Comparison of ENCODE assay signal across 10 cellular contexts in genomic region chr2:71454221-71455010, GRCh38. TPM values are rescaled to one million over a fixed set of nuclear protein-coding genes. Genes with fewer than 3 reads are reported as not detected.
A peak's percentile ranks its signal among the peaks of the same experiment; 100 is the strongest.
DNase-seq lines count a peak whose midpoint lies in the region; ATAC-seq, FAIRE-seq and TF ChIP-seq lines count a peak whose summit lies in the region.
"Had no signal": no experiment of that assay in that cellular context is flagged by ENCODE, and none has a peak within 500 bp of the region (broad histone marks: within the 10 kb centered on the region; RNA-seq: fewer than 3 reads in every experiment).

No MANE protein-coding gene starts in this region.

- H3K36me3 ChIP-seq in endodermal cell (ENCODE audit: control insufficient read depth, insufficient read depth, low read length) (no peaks in the 10 kb centered on the region), tibial nerve (no peaks in the 10 kb centered on the region)

- peaks cover 44% of the 10 kb centered on the region for H3K27me3 Mint-ChIP-seq in activated CD4-positive, alpha-beta T cell treated with anti-CD3 and anti-CD28 coated beads, Interleukin-2, amount 10 ng/mL, durations not matched to agents 24 days and 14 days
- peaks cover 40% of the 10 kb centered on the region for H3K27me3 Mint-ChIP-seq in activated CD4-positive, alpha-beta T cell treated with anti-CD3 and anti-CD28 coated beads, Interleukin-2, amount 10 ng/mL, durations not matched to agents 7 days and 5 days
- H3K27me3 Mint-ChIP-seq in endodermal cell (ENCODE audit: insufficient read depth) = peaks cover 50% of the 10 kb centered on the region

- H3K4me3 Mint-ChIP-seq in activated CD4-positive, alpha-beta T cell treated with anti-CD3 and anti-CD28 coated beads, Interleukin-2, amount 10 ng/mL, durations not matched to agents 24 days and 14 days = peak overlapping the region; percentile 42
- H3K4me3 Mint-ChIP-seq in activated CD4-positive, alpha-beta T cell treated with anti-CD3 and anti-CD28 coated beads, Interleukin-2, amount 10 ng/mL, durations not matched to agents 7 days and 5 days = no peak overlapping the region
- peak overlapping the region; percentile 59 for H3K4me3 Mint-ChIP-seq in endodermal cell

- H3K9me3 Mint-ChIP-seq in activated CD4-positive, alpha-beta T cell treated with anti-CD3 and anti-CD28 coated beads, Interleukin-2, amount 10 ng/mL, durations not matched to agents 24 days and 14 days = no peaks in the 10 kb centered on the region
- H3K9me3 Mint-ChIP-seq in activated CD4-positive, alpha-beta T cell treated with anti-CD3 and anti-CD28 coated beads, Interleukin-2, amount 10 ng/mL, durations not matched to agents 7 days and 5 days = no peaks in the 10 kb centered on the region
- H3K9me3 Mint-ChIP-seq in endodermal cell = no peaks in the 10 kb centered on the region

- peaks cover 21% of the 10 kb centered on the region for H3K4me1 Mint-ChIP-seq in activated CD4-positive, alpha-beta T cell treated with anti-CD3 and anti-CD28 coated beads, Interleukin-2, amount 10 ng/mL, durations not matched to agents 24 days and 14 days
- peaks cover 22% of the 10 kb centered on the region for H3K4me1 Mint-ChIP-seq in activated CD4-positive, alpha-beta T cell treated with anti-CD3 and anti-CD28 coated beads, Interleukin-2, amount 10 ng/mL, durations not matched to agents 7 days and 5 days
- peaks cover 17% of the 10 kb centered on the region for H3K4me1 Mint-ChIP-seq in endodermal cell

- H3K9me3 ChIP-seq in endodermal cell (ENCODE audit: control insufficient read depth, low read length) (no peaks in the 10 kb centered on the region), mononuclear cell (ENCODE audit: low read depth, low read length) (no peaks in the 10 kb centered on the region), tibial nerve (no peaks in the 10 kb centered on the region)

- H3K4me1 ChIP-seq in endodermal cell (ENCODE audit: control insufficient read depth, insufficient read depth, low read length) (peaks cover 3% of the 10 kb centered on the region), mononuclear cell (ENCODE audit: insufficient read depth, low read length) (peaks cover 83% of the 10 kb centered on the region), tibial nerve (peaks cover 0 to 40% (median 17%) of the 10 kb centered on the region in 4 donors)

- H3K9ac ChIP-seq in endodermal cell (ENCODE audit: extremely low read depth, low read length, poor library complexity, severe bottlenecking) = no peak overlapping the region

- WGBS in endodermal cell (ENCODE audit: insufficient coverage in 1 of 2, insufficient read length in 1 of 2), 2 experiments = 57 to 71% methylated on average over 12 to 17 of the region's 17 CpGs
- WGBS in tibial nerve, 2 donors = 33 to 47% methylated on average over 14 to 17 of the region's 17 CpGs

- no peak overlapping the region for H3K27ac ChIP-seq in endodermal cell (ENCODE audit: low read depth, low read length)
- no peak overlapping the region for H3K27ac ChIP-seq in tibial nerve
- H3K27ac ChIP-seq: SK-N-MC had no signal

- FAIRE-seq in GM12891 (lab: Jason Lieb, UNC) = no peak
- FAIRE-seq: small intestine had no signal

- no peak for ATAC-seq in GM18907 (IDR thresholded peaks at IDR 0.05; ENCODE audit: unreplicated experiment)

- peak overlapping the region; percentile 77 for H3K4me3 ChIP-seq in endodermal cell (ENCODE audit: low read length)
- peak overlapping the region; percentile 47 for H3K4me3 ChIP-seq in mononuclear cell (ENCODE audit: low read length)
- H3K4me3 ChIP-seq in tibial nerve = peak overlapping the region; percentile 22 to 52 (median 43)

- POLR2A ChIA-PET in activated CD4-positive, alpha-beta T cell treated with anti-CD3 and anti-CD28 coated beads, Interleukin-2, amount 10 ng/mL, durations not matched to agents 7 days and 5 days (lab: Charles Lee) = no interaction called here

- H3K36me3 Mint-ChIP-seq in activated CD4-positive, alpha-beta T cell treated with anti-CD3 and anti-CD28 coated beads, Interleukin-2, amount 10 ng/mL, durations not matched to agents 24 days and 14 days (ENCODE audit: low read depth) = no peaks in the 10 kb centered on the region
- no peaks in the 10 kb centered on the region for H3K36me3 Mint-ChIP-seq in activated CD4-positive, alpha-beta T cell treated with anti-CD3 and anti-CD28 coated beads, Interleukin-2, amount 10 ng/mL, durations not matched to agents 7 days and 5 days (ENCODE audit: low read depth)
- H3K36me3 Mint-ChIP-seq in endodermal cell (ENCODE audit: low read depth) = no peaks in the 10 kb centered on the region

- CTCF ChIA-PET in activated CD4-positive, alpha-beta T cell treated with anti-CD3 and anti-CD28 coated beads, Interleukin-2, amount 10 ng/mL, durations not matched to agents 7 days and 5 days (lab: Charles Lee) = interaction anchor here (1.2 to 1.5 kb wide), 2 partner anchors 9 to 98 kb away, joined by 3 to 4 read pairs; no protein-coding TSS in a partner anchor

- DNase-seq in activated CD4-positive, alpha-beta T cell treated with anti-CD3 and anti-CD28 coated beads, Interleukin-2, amount 10 ng/mL, durations not matched to agents 24 days and 14 days = no peak
- no peak for DNase-seq in activated CD4-positive, alpha-beta T cell treated with anti-CD3 and anti-CD28 coated beads, Interleukin-2, amount 10 ng/mL, durations not matched to agents 7 days and 5 days
- DNase-seq in endodermal cell = peak; percentile 79
- no peak for DNase-seq in tibial nerve (ENCODE audit: low spot score in 2 of 2)
- DNase-seq in GM12891 (ENCODE audit: insufficient read length, low spot score) = no peak
- no peak for DNase-seq in NCI-H2171 (lab: John Stamatoyannopoulos, UW)
- DNase-seq: small intestine had no signal

- intact Hi-C loops in activated CD4-positive, alpha-beta T cell treated with anti-CD3 and anti-CD28 coated beads, Interleukin-2, amount 10 ng/mL, durations not matched to agents 24 days and 14 days (cut with micrococcal nuclease) = no loop called here

- H3K27ac Mint-ChIP-seq in activated CD4-positive, alpha-beta T cell treated with anti-CD3 and anti-CD28 coated beads, Interleukin-2, amount 10 ng/mL, durations not matched to agents 24 days and 14 days = no peak overlapping the region
- H3K27ac Mint-ChIP-seq in activated CD4-positive, alpha-beta T cell treated with anti-CD3 and anti-CD28 coated beads, Interleukin-2, amount 10 ng/mL, durations not matched to agents 7 days and 5 days = no peak overlapping the region
- H3K27ac Mint-ChIP-seq in endodermal cell = no peak overlapping the region

- peaks cover 19% of the 10 kb centered on the region for H3K27me3 ChIP-seq in endodermal cell (ENCODE audit: control insufficient read depth, insufficient read depth, low read length, poor library complexity, severe bottlenecking)
- no peaks in the 10 kb centered on the region for H3K27me3 ChIP-seq in mononuclear cell (ENCODE audit: insufficient read depth, low read length)
- peaks cover 0 to 28% of the 10 kb centered on the region in 2 donors for H3K27me3 ChIP-seq in tibial nerve

- peak; percentile 40 for TF ChIP-seq CTCF in endodermal cell (conservative IDR thresholded peaks at IDR 0.05)
- TF ChIP-seq CTCF in tibial nerve (IDR thresholded peaks at IDR 0.05) = no peak

- no peak for TF ChIP-seq POLR2A in tibial nerve (IDR thresholded peaks at IDR 0.05)
- TF ChIP-seq POLR2A in GM12891 (IDR thresholded peaks at IDR 0.05; ENCODE audit: low read depth, low read length) = no peak

- no peak for TF ChIP-seq EP300 in tibial nerve (IDR thresholded peaks at IDR 0.05)

TF ChIP-seq in GM12891, 5 proteins besides CTCF, POLR2A, EP300 and RAD21:
- no peak for TF ChIP-seq POU2F2 (IDR thresholded peaks at IDR 0.05; ENCODE audit: low read depth, low read length)
- no peak for TF ChIP-seq SPI1 (IDR thresholded peaks at IDR 0.05; ENCODE audit: low read depth, low read length)
- TF ChIP-seq PAX5 (IDR thresholded peaks at IDR 0.05; ENCODE audit: insufficient read depth, low read length, severe bottlenecking) = no peak
- no peak for TF ChIP-seq POLR2AphosphoS5 (IDR thresholded peaks at IDR 0.05; ENCODE audit: low read depth, low read length)
- TF ChIP-seq TAF1 (IDR thresholded peaks at IDR 0.05; ENCODE audit: low read depth, low read length) = no peak

RNA-seq across cellular contexts. Expression of gene DYSF, which starts 1.1 kb away (rescaled TPM):
- total RNA-seq in activated CD4-positive, alpha-beta T cell treated with anti-CD3 and anti-CD28 coated beads, Interleukin-2, amount 10 ng/mL, durations not matched to agents 24 days and 14 days = 0.36 TPM in 1 of 2 replicates, not detected in the other
- under 1 TPM; 0.12 TPM for total RNA-seq in activated CD4-positive, alpha-beta T cell treated with anti-CD3 and anti-CD28 coated beads, Interleukin-2, amount 10 ng/mL, durations not matched to agents 7 days and 5 days
- total RNA-seq in endodermal cell = 1 to 10 TPM; 1.4 to 3.1 TPM
- polyA plus RNA-seq in endodermal cell (2013, experiment 1 of 2) = 1.5 TPM
- 1.2 TPM for polyA plus RNA-seq in endodermal cell (2013, experiment 2 of 2)
- total RNA-seq in mononuclear cell = 13.3 TPM
- 10 to 100 TPM in 1 of 4 donors, 1 to 10 TPM in 3; 4.2 to 12.0 (median 5.9) TPM for total RNA-seq in tibial nerve
- 0.12 TPM for polyA plus RNA-seq in GM12891 (2012; ENCODE audit: low read depth, missing spikeins)
